Comparison of ENCODE assay signal across 21 cellular contexts in genomic region chr19:34082289-34083077, GRCh38.
DNase-seq lines count a peak whose midpoint lies in the region; ATAC-seq, FAIRE-seq and TF ChIP-seq lines count a peak whose summit lies in the region.
"Had no signal": no experiment of that assay in that cellular context is flagged by ENCODE, and none has a peak within 500 bp of the region (broad histone marks: within the 10 kb centered on the region; RNA-seq: fewer than 3 reads in every experiment).

No MANE protein-coding gene starts in this region.

- H3K36me3 ChIP-seq in HUES64 (ENCODE audit: insufficient read depth, low read length) (no peaks in the 10 kb centered on the region), mesodermal cell (ENCODE audit: control insufficient read depth, insufficient read depth, low read length) (no peaks in the 10 kb centered on the region), right lobe of liver (no peaks in the 10 kb centered on the region), tibial artery (no peaks in the 10 kb centered on the region)
- H3K36me3 ChIP-seq: stomach, vagina had no signal

- peaks cover 34% of the 10 kb centered on the region for H3K4me1 ChIP-seq in HUES64 (ENCODE audit: insufficient read depth, low read length)
- no peaks in the 10 kb centered on the region for H3K4me1 ChIP-seq in mesodermal cell (ENCODE audit: control insufficient read depth, insufficient read depth, low read length, poor library complexity, severe bottlenecking)
- no peaks in the 10 kb centered on the region for H3K4me1 ChIP-seq in right lobe of liver
- H3K4me1 ChIP-seq in tibial artery = no peaks in the 10 kb centered on the region
- H3K4me1 ChIP-seq: stomach, vagina had no signal

- peak; percentile 61 for FAIRE-seq in endometrium (lab: Jason Lieb, UNC)

- H3K4me3 ChIP-seq in HUES64 (ENCODE audit: low read length) (0 out of 2 replicates have a peak overlapping the region, but pooled peaks have one; percentile 5), mesodermal cell (ENCODE audit: extremely low read depth, insufficient read depth, low read length, poor library complexity, severe bottlenecking) (no peak overlapping the region), right lobe of liver (no peak overlapping the region), tibial artery (no peak overlapping the region)
- H3K4me3 ChIP-seq: stomach, vagina had no signal

- no peak for TF ChIP-seq CTCF in right lobe of liver (IDR thresholded peaks at IDR 0.05)
- no peak for TF ChIP-seq CTCF in tibial artery (IDR thresholded peaks at IDR 0.05)

- intact Hi-C loops in right lobe of liver (cut with DNase I) (no loop called here), tibial artery (cut with DNase I; ENCODE audit: low total_unique reads) (no loop called here)

- no peaks in the 10 kb centered on the region for H3K27me3 ChIP-seq in HUES64 (ENCODE audit: insufficient read depth, low read length)
- no peaks in the 10 kb centered on the region for H3K27me3 ChIP-seq in right lobe of liver
- H3K27me3 ChIP-seq in tibial artery = peaks cover 0 to 8% of the 10 kb centered on the region in 2 donors
- H3K27me3 ChIP-seq: vagina had no signal

- ATAC-seq in right lobe of liver (no peak), HG02571 (IDR thresholded peaks at IDR 0.05; ENCODE audit: unreplicated experiment) (no peak)
- ATAC-seq: left ventricle myocardium superior; naive thymus-derived CD4-positive, alpha-beta T cell had no signal

- DNase-seq in Ammon's horn (ENCODE audit: low spot score) = peak; percentile 15
- no peak for DNase-seq in right lobe of liver
- no peak for DNase-seq in activated T-cell treated with anti-CD3 and anti-CD28 coated beads, Interleukin-2, amount 50 U/mL, for 48 hours
- no peak for DNase-seq in tibial artery
- DNase-seq: ACHN; activated CD4-positive, alpha-beta T cell treated with anti-CD3 and anti-CD28 coated beads, Interleukin-2, amount 50 U/mL, for 1 hour; activated naive CD4-positive, alpha-beta T cell treated with anti-CD3 and anti-CD28 coated beads, Interleukin-2, amount 50 U/mL, for 16 hours; CD8-positive, alpha-beta memory T cell; effector CD4-positive, alpha-beta T cell; GF-D8; left ventricle myocardium superior; naive thymus-derived CD4-positive, alpha-beta T cell; NCI-H2081; NCI-H510A treated with DMSO at 0.1 percent for 48 hours; OCI-M1; stomach had no signal

- peaks cover 2% of the 10 kb centered on the region; the same call in 1 of the 2 replicates for H3K9me3 ChIP-seq in HUES64 (ENCODE audit: insufficient read depth, low read depth, low read length)
- H3K9me3 ChIP-seq in mesodermal cell (ENCODE audit: control insufficient read depth, low read length) = peaks cover 4% of the 10 kb centered on the region
- no peaks in the 10 kb centered on the region for H3K9me3 ChIP-seq in right lobe of liver
- no peaks in the 10 kb centered on the region for H3K9me3 ChIP-seq in tibial artery
- H3K9me3 ChIP-seq: stomach, vagina had no signal

- no peak for TF ChIP-seq POLR2A in right lobe of liver (IDR thresholded peaks at IDR 0.05)

- WGBS in HUES64 = 30% methylated on average over 10 of the region's 10 CpGs
- WGBS in mesodermal cell (ENCODE audit: insufficient coverage in 2 of 2), 2 experiments = 40 to 43% methylated on average over 6 to 7 of the region's 10 CpGs
- WGBS in right lobe of liver (ENCODE audit: insufficient coverage, low coverage, low lambda C conversion rate, missing lambda C conversion rate) = 40% methylated on average over 10 of the region's 10 CpGs

- peak overlapping the region; percentile 85 for H3K27ac ChIP-seq in HUES64 (ENCODE audit: low read depth, low read length)
- H3K27ac ChIP-seq in mesodermal cell (ENCODE audit: low read depth, low read length, severe bottlenecking) = peak overlapping the region; percentile 13
- no peak overlapping the region for H3K27ac ChIP-seq in right lobe of liver
- H3K27ac ChIP-seq in tibial artery = no peak overlapping the region
- H3K27ac ChIP-seq: vagina had no signal

- H3K9ac ChIP-seq in HUES64 (ENCODE audit: low read depth, low read length) = peak overlapping the region; percentile 28; the same call in 1 of the 2 replicates

Comparison
In these comparisons a context has a peak if more than half of its experiments do, and no peak if none do; other contexts are left out.
1. H3K27ac ChIP-seq: peak in HUES64 (single experiment) and mesodermal cell (single experiment); none in right lobe of liver (0 of 3) and tibial artery (0 of 2).